ENCODE assay signal across 26 cellular contexts in the genomic region with DNA sequence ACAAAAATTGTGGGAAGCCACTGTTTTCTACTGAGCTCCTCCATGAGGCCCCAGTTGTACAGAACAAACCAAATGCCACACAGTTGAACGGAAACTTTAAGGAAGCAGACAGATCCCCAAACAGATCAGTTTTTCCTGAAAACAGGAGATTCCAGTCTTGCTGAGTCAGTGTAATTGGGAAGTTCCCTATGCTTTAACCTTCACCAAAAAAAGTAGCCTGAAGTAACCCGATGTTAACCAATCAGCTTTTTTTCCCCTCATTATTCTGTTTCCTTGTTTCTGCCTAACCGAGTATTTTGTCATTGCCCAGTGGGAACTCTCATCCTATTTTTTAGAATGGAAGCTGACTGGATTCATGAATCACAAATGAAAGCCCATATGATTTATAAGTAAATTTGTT. TPM values are rescaled to one million over a fixed set of nuclear protein-coding genes. Genes with fewer than 3 reads are reported as not detected.
A peak's percentile ranks its signal among the peaks of the same experiment; 100 is the strongest.
DNase-seq lines count a peak whose midpoint lies in the region; ATAC-seq, FAIRE-seq and TF ChIP-seq lines count a peak whose summit lies in the region.
"Had no signal": no experiment of that assay in that cellular context is flagged by ENCODE, and none has a peak within 500 bp of the region (broad histone marks: within the 10 kb centered on the region; RNA-seq: fewer than 3 reads in every experiment).

No MANE protein-coding gene starts in this region.

- H3K4me1 ChIP-seq in endothelial cell of umbilical vein (ENCODE audit: control insufficient read depth, extremely low read depth, insufficient read depth, low read length) (peaks cover 6% of the 10 kb centered on the region), HepG2 (ENCODE audit: insufficient read depth, low read length) (no peaks in the 10 kb centered on the region)
- H3K4me1 ChIP-seq: BLaER1, gastrocnemius medialis, prostate gland, tibial nerve had no signal

- no peak for TF ChIP-seq CTCF in endothelial cell of umbilical vein (IDR thresholded peaks at IDR 0.05; ENCODE audit: extremely low read depth in 1 of 2, insufficient read depth in 1 of 2, low read depth in 1 of 2, low read length in 2 of 2)
- no peak for TF ChIP-seq CTCF in HepG2 (CRISPR knock-in tag; IDR thresholded peaks at IDR 0.05)
- TF ChIP-seq CTCF in mesothelial cell of epicardium (IDR thresholded peaks at IDR 0.05; ENCODE audit: unreplicated experiment), result no peak

- DNase-seq in NCI-H226 (peak; percentile 35), endothelial cell of umbilical vein (ENCODE audit: low read depth, low spot score) (peak; percentile 66), HepG2 (ENCODE audit: low spot score) (no peak), DMS 273 (lab: John Stamatoyannopoulos, UW; ENCODE audit: unreplicated experiment) (no peak), RKO (ENCODE audit: low spot score) (no peak), mesothelial cell of epicardium (ENCODE audit: low spot score in 2 of 2, unreplicated experiment in 2 of 2) (no peak)
- DNase-seq in stimulated activated CD4-positive, alpha-beta T cell treated with anti-CD3 and anti-CD28 coated beads, Interleukin-4, amount 100 ng/mL, for 24 hours, result no peak
- DNase-seq: activated CD4-positive, CD25-positive, alpha-beta regulatory T cell treated with anti-CD3 and anti-CD28 coated beads, Interleukin-2, amount 50 U/mL, for 72 hours; activated naive CD4-positive, alpha-beta T cell treated with anti-CD3 and anti-CD28 coated beads for 36 hours; activated T-cell treated with anti-CD3 and anti-CD28 coated beads, Interleukin-2, amount 50 U/mL, for 4 hours; anterior cingulate cortex; cerebellar nuclear complex; EL; endodermal cell; gastrocnemius medialis; NCI-H2107; NCI-H524; stimulated activated CD4-positive, alpha-beta T cell treated with anti-CD3 and anti-CD28 coated beads, Interleukin-2, amount 100 ng/mL, for 24 hours; stimulated activated naive CD8-positive, alpha-beta T cell treated with anti-CD3 and anti-CD28 coated beads, Interleukin-15, Interleukin-2, amounts not matched to agents 100 U/mL and 50 U/mL, for 24 hours had no signal

- ATAC-seq in HepG2, result no peak
- ATAC-seq: activated T-cell treated with anti-CD3 and anti-CD28 coated beads, Interleukin-2, amount 50 U/mL, for 4 hours; gastrocnemius medialis; HCT116; stimulated activated naive CD8-positive, alpha-beta T cell treated with anti-CD3 and anti-CD28 coated beads, Interleukin-15, Interleukin-2, amounts not matched to agents 100 U/mL and 50 U/mL, for 24 hours had no signal

- TF ChIP-seq POLR2A in endothelial cell of umbilical vein (IDR thresholded peaks at IDR 0.05; ENCODE audit: low read depth, low read length) (no peak), HepG2 (IDR thresholded peaks at IDR 0.05; ENCODE audit: insufficient read depth in 1 of 2, low read depth in 2 of 2, low read length in 2 of 2) (no peak)

- CTCF ChIA-PET in endothelial cell of umbilical vein (lab: Charles Lee), result no interaction called here
- CTCF ChIA-PET in HepG2 (lab: Yijun Ruan, JAX; ENCODE audit: low intra/inter-chr PET ratio, low total read pairs), result no interaction called here

- no peaks in the 10 kb centered on the region for H3K9me1 ChIP-seq in endothelial cell of umbilical vein (replicated peaks; ENCODE audit: control insufficient read depth, extremely low read depth, insufficient read depth, low read length)

- dilution Hi-C loops in endothelial cell of umbilical vein (cut with MboI; ENCODE audit: extremely low pct_ligation_motif_present, low sequenced_read_pairs), result no loop called here

- H3K4me3 ChIP-seq in endothelial cell of umbilical vein (replicated peaks in 1 of 3; ENCODE audit: insufficient read depth in 1 of 3, low read depth in 1 of 3, low read length in 3 of 3), result no peak overlapping the region
- no peak overlapping the region for H3K4me3 ChIP-seq in HepG2 (replicated peaks in 1 of 3; ENCODE audit: insufficient read depth in 1 of 3, low read depth in 2 of 3, low read length in 3 of 3)
- H3K4me3 ChIP-seq: BLaER1, gastrocnemius medialis, prostate gland, tibial nerve had no signal

- no peak for TF ChIP-seq RAD21 in HepG2 (CRISPR knock-in tag; IDR thresholded peaks at IDR 0.05)

- peak overlapping the region; percentile 4 for H2AFZ ChIP-seq in endothelial cell of umbilical vein (ENCODE audit: low read depth, low read length)
- no peak overlapping the region for H2AFZ ChIP-seq in HepG2 (ENCODE audit: low read length)

- no peaks in the 10 kb centered on the region for H3K9me3 ChIP-seq in endothelial cell of umbilical vein (replicated peaks; ENCODE audit: control insufficient read depth, insufficient read depth, low read length)
- no peaks in the 10 kb centered on the region for H3K9me3 ChIP-seq in HepG2 (ENCODE audit: low read length)
- H3K9me3 ChIP-seq: gastrocnemius medialis, prostate gland had no signal

- H3K27me3 ChIP-seq in endothelial cell of umbilical vein (ENCODE audit: control insufficient read depth in 2 of 2, insufficient read depth in 2 of 2, low read length in 2 of 2) (no peaks in the 10 kb centered on the region), HepG2 (ENCODE audit: control insufficient read depth in 1 of 2, insufficient read depth in 2 of 2, low read length in 2 of 2) (no peaks in the 10 kb centered on the region)
- H3K27me3 ChIP-seq: BLaER1, gastrocnemius medialis, tibial nerve had no signal

- peaks cover 8% of the 10 kb centered on the region for H3K36me3 Mint-ChIP-seq in mesothelial cell of epicardium

- no peak overlapping the region for H3K4me3 Mint-ChIP-seq in mesothelial cell of epicardium
- H3K4me3 Mint-ChIP-seq: activated naive CD4-positive, alpha-beta T cell treated with anti-CD3 and anti-CD28 coated beads for 36 hours; activated T-cell treated with anti-CD3 and anti-CD28 coated beads, Interleukin-2, amount 50 U/mL, for 4 hours; endodermal cell; memory B cell; nephron had no signal

- no peak overlapping the region for H3K4me2 ChIP-seq in endothelial cell of umbilical vein (ENCODE audit: insufficient read depth, low read length)
- no peak overlapping the region for H3K4me2 ChIP-seq in HepG2 (ENCODE audit: low read depth, low read length)
- H3K4me2 ChIP-seq: BLaER1 had no signal

- in situ Hi-C loops in HepG2 (cut with HindIII; ENCODE audit: extremely low pct_ligation_motif_present, low pct_unique_long_range_greater_than_20kb), result no loop called here

- H3K27ac ChIP-seq in endothelial cell of umbilical vein (ENCODE audit: insufficient read depth, low read depth, low read length) (no peak overlapping the region), HepG2 (ENCODE audit: extremely low read length, insufficient read depth, low read length) (no peak overlapping the region)
- H3K27ac ChIP-seq: BLaER1, gastrocnemius medialis, prostate gland, RWPE1, tibial nerve had no signal

- WGBS in HepG2 (ENCODE audit: low lambda C conversion rate), result 55% methylated on average over 3 of the region's 3 CpGs

- H3K27me3 Mint-ChIP-seq in mesothelial cell of epicardium (ENCODE audit: low read depth), result no peaks in the 10 kb centered on the region

- H3K9me3 Mint-ChIP-seq in mesothelial cell of epicardium, result peaks cover 24% of the 10 kb centered on the region

- POLR2A ChIA-PET in endothelial cell of umbilical vein (lab: Charles Lee) (no interaction called here), HepG2 (lab: Yijun Ruan, JAX) (no interaction called here)

- H4K20me1 ChIP-seq in endothelial cell of umbilical vein (replicated peaks; ENCODE audit: control insufficient read depth, extremely low read depth, insufficient read depth, low read length), result no peaks in the 10 kb centered on the region
- no peaks in the 10 kb centered on the region for H4K20me1 ChIP-seq in HepG2 (ENCODE audit: insufficient read depth, low read length)
- H4K20me1 ChIP-seq: BLaER1 had no signal

- BruUV-seq in endothelial cell of umbilical vein (replicated peaks; lab: Mats Ljungman, UMichigan) (no TSS peak), HepG2 (replicated peaks; lab: Mats Ljungman, UMichigan) (no TSS peak)

- peak; percentile 70 for FAIRE-seq in endothelial cell of umbilical vein (lab: Jason Lieb, UNC)
- FAIRE-seq in HepG2 (lab: Jason Lieb, UNC), result no peak

- TF ChIP-seq EP300 in HepG2 (IDR thresholded peaks at IDR 0.05; ENCODE audit: low read depth in 2 of 2, low read length in 2 of 2) (no peak), HepG2 (CRISPR knock-in tag; IDR thresholded peaks at IDR 0.05; ENCODE audit: borderline replicate concordance) (no peak)

- H3K9ac ChIP-seq in endothelial cell of umbilical vein (replicated peaks; ENCODE audit: extremely low read depth, insufficient read depth, low read length) (no peak overlapping the region), HepG2 (ENCODE audit: insufficient read depth, low read depth, low read length) (no peak overlapping the region)
- H3K9ac ChIP-seq: BLaER1 had no signal

- no peaks in the 10 kb centered on the region for H3K36me3 ChIP-seq in endothelial cell of umbilical vein (ENCODE audit: control insufficient read depth in 2 of 2, extremely low read depth in 1 of 2, insufficient read depth in 2 of 2, low read length in 2 of 2)
- H3K36me3 ChIP-seq in HepG2 (replicated peaks in 1 of 2; ENCODE audit: control insufficient read depth in 1 of 2, insufficient read depth in 2 of 2, low read length in 2 of 2), result no peaks in the 10 kb centered on the region
- H3K36me3 ChIP-seq: BLaER1, gastrocnemius medialis, prostate gland, tibial nerve had no signal

- no peaks in the 10 kb centered on the region for H3K4me1 Mint-ChIP-seq in mesothelial cell of epicardium
- H3K4me1 Mint-ChIP-seq: endodermal cell, memory B cell had no signal

- H3K27ac Mint-ChIP-seq in mesothelial cell of epicardium, result no peak overlapping the region
- H3K27ac Mint-ChIP-seq: activated naive CD4-positive, alpha-beta T cell treated with anti-CD3 and anti-CD28 coated beads for 36 hours; endodermal cell; memory B cell had no signal

- intact Hi-C loops in endothelial cell of umbilical vein (cut with micrococcal nuclease), result no loop called here
- intact Hi-C loops in HepG2 (cut with micrococcal nuclease; ENCODE audit: unreplicated experiment), result no loop called here

- H3K79me2 ChIP-seq in endothelial cell of umbilical vein (ENCODE audit: control insufficient read depth, insufficient read depth, low read length) (no peaks in the 10 kb centered on the region), HepG2 (ENCODE audit: insufficient read depth, low read length) (no peaks in the 10 kb centered on the region)

RNA-seq across cellular contexts. Expression of gene MARCKS, which starts 36.7 kb away (rescaled TPM):
- total RNA-seq in endothelial cell of umbilical vein, result 315 and 320 TPM in 2 replicates
- 49.4 and 59.5 TPM in 2 replicates for polyA plus RNA-seq in endothelial cell of umbilical vein
- 48.1 and 49.8 TPM in 2 replicates for polyA plus RNA-seq in endothelial cell of umbilical vein (2011; cell fraction: cytosol; rRNA removed)
- polyA plus RNA-seq in endothelial cell of umbilical vein (2011; cell fraction: nucleus; rRNA removed), result 29.3 and 49.6 TPM in 2 replicates
- polyA plus RNA-seq in endothelial cell of umbilical vein (2012), result 92.8 and 127 TPM in 2 replicates
- 50.2 and 68.0 TPM in 2 replicates for polyA minus RNA-seq in endothelial cell of umbilical vein
- 0.41 TPM for polyA minus RNA-seq in endothelial cell of umbilical vein (2011; cell fraction: cytosol; rRNA and poly(A)+ RNA removed)
- 47.8 and 63.8 TPM in 2 replicates for polyA minus RNA-seq in endothelial cell of umbilical vein (2011; cell fraction: nucleus; rRNA and poly(A)+ RNA removed)
- total RNA-seq in HepG2 (2016; rRNA removed; fragmentation: Illumina TruSeq; extraction: Trizol), result 39.5 and 46.7 TPM in 2 replicates
- 2.8 and 3.4 TPM in 2 replicates for total RNA-seq in HepG2 (2016; cell fraction: cytosol; rRNA removed; fragmentation: Illumina TruSeq; extraction: Trizol; ENCODE audit: low read depth)
- total RNA-seq in HepG2 (2016; cell fraction: insoluble cytoplasmic fraction; rRNA removed; fragmentation: Illumina TruSeq; extraction: Trizol), result 39.2 and 41.6 TPM in 2 replicates
- total RNA-seq in HepG2 (2016; cell fraction: membrane; rRNA removed; fragmentation: Illumina TruSeq; extraction: Trizol), result 15.5 and 19.6 TPM in 2 replicates
- 34.9 and 35.7 TPM in 2 replicates for total RNA-seq in HepG2 (2016; cell fraction: nucleus; rRNA removed; fragmentation: Illumina TruSeq; extraction: Trizol)
- polyA plus RNA-seq in HepG2 (2011; rRNA removed), result 24.3 and 30.5 TPM in 2 replicates
- 12.3 and 17.5 TPM in 2 replicates for polyA plus RNA-seq in HepG2 (2011; cell fraction: cytosol; rRNA removed)
- polyA plus RNA-seq in HepG2 (2011; cell fraction: nucleus; rRNA removed), result 7.7 and 10.1 TPM in 2 replicates
- polyA plus RNA-seq in HepG2 (2012), result 46.4 and 60.2 TPM in 2 replicates
- 4.2 and 4.7 TPM in 2 replicates for polyA plus RNA-seq in HepG2 (2016; cell fraction: cytosol; fragmentation: Illumina TruSeq; extraction: Trizol; ENCODE audit: low read depth)
- polyA plus RNA-seq in HepG2 (2016; cell fraction: insoluble cytoplasmic fraction; fragmentation: Illumina TruSeq; extraction: Trizol; ENCODE audit: low read depth), result 53.4 and 58.8 TPM in 2 replicates
- 14.5 and 14.9 TPM in 2 replicates for polyA plus RNA-seq in HepG2 (2016; cell fraction: membrane; fragmentation: Illumina TruSeq; extraction: Trizol; ENCODE audit: low read depth)
- polyA plus RNA-seq in HepG2 (2016; cell fraction: nucleus; fragmentation: Illumina TruSeq; extraction: Trizol; ENCODE audit: insufficient read depth, low read depth), result 42.7 and 48.0 TPM in 2 replicates
- 0.07 and 12.9 TPM in 2 replicates for polyA minus RNA-seq in HepG2 (2011; rRNA and poly(A)+ RNA removed; ENCODE audit: low replicate concordance)
- 32.4 and 32.5 TPM in 2 replicates for polyA minus RNA-seq in HepG2 (2011; cell fraction: cytosol; rRNA and poly(A)+ RNA removed)
- polyA minus RNA-seq in HepG2 (2011; cell fraction: nucleus; rRNA and poly(A)+ RNA removed), result 18.7 and 19.6 TPM in 2 replicates
- 174 to 179 TPM (median 174 TPM) in 3 replicates for total RNA-seq in mesothelial cell of epicardium

Comparison
In these comparisons a context has a peak if more than half of its experiments do, and no peak if none do; other contexts are left out.
1. DNase-seq: peak in NCI-H226 (single experiment) and endothelial cell of umbilical vein (single experiment); none in HepG2 (single experiment), DMS 273 (single experiment), RKO (single experiment), mesothelial cell of epicardium (0 of 2) and stimulated activated CD4-positive, alpha-beta T cell treated with anti-CD3 and anti-CD28 coated beads, Interleukin-4, amount 100 ng/mL, for 24 hours (single experiment).